In the genomic region with DNA sequence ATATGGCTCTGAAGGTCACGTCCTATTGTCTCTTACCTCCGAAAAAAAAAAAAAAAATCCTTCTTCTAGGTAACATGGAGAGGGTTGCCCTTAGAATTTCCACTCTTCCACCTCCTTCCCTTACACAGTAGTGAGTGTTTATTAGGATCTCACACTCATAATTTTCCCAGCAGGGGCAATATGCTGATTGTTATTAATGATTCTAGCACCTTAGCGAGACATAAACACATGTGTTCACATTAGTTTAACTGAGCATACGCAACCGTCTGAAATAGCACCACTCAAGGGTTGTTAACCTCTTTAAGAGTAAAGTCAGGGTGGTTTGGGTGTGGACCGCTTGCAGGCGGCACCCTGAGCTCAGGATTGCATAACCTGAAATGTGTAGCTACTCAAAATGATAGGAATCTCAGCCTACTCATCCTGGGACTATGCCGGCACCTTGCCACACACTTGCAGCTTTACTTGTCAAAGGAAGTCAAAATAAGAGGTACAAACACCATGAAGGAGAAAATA, we compare ENCODE assay signal across 8 cellular contexts. TPM values are rescaled to one million over a fixed set of nuclear protein-coding genes. Genes with fewer than 3 reads are reported as not detected.
DNase-seq lines count a peak whose midpoint lies in the region; ATAC-seq and TF ChIP-seq lines count a peak whose summit lies in the region.

No MANE protein-coding gene starts in this region.

- intact Hi-C loops in adrenal gland (cut with DNase I) = no loop called here
- intact Hi-C loops in sciatic nerve (cut with DNase I) = no loop called here

- H3K4me1 ChIP-seq in HEK293 (ENCODE audit: control insufficient read depth, insufficient read depth, low read length) (peaks cover 9% of the 10 kb centered on the region; the same call in 1 of the 2 replicates), adrenal gland (replicated peaks in 1 of 2) (peaks cover 27 to 58% of the 10 kb centered on the region in 2 donors)

- peak in 1 of 2 donors; percentile 77 for TF ChIP-seq POLR2A in adrenal gland (IDR thresholded peaks at IDR 0.05)

- H3K4me3 ChIP-seq in HEK293 (ENCODE audit: low read depth, low read length) = no peak overlapping the region
- H3K4me3 ChIP-seq in adrenal gland = peak overlapping the region in 3 of 4 donors; percentile 66 to 93 (median 91)

- POLR2A ChIA-PET in HEK293 (lab: Yijun Ruan, JAX) = interaction anchor here (1.0 kb wide), 1 partner anchor 52 kb away, joined by 3 read pairs; a partner anchor contains a TSS

- no peaks in the 10 kb centered on the region for H3K9me3 ChIP-seq in HEK293 (ENCODE audit: control insufficient read depth, insufficient read depth, low read depth, low read length)
- H3K9me3 ChIP-seq in adrenal gland (replicated peaks in 1 of 3) = no peaks in the 10 kb centered on the region

- H3K36me3 ChIP-seq in HEK293 (ENCODE audit: control insufficient read depth in 2 of 2, insufficient read depth in 1 of 2, low read length in 2 of 2) (no peaks in the 10 kb centered on the region; a peak in 1 of 3 replicates), adrenal gland (replicated peaks in 1 of 2) (no peaks in the 10 kb centered on the region)

- CTCF ChIA-PET in HEK293 (lab: Yijun Ruan, JAX) = interaction anchor here (0.7 kb wide), 1 partner anchor 1012 kb away, joined by 3 read pairs; no protein-coding TSS in a partner anchor

- WGBS in adrenal gland, 4 donors = 25 to 37% (median 31%) methylated on average over 8 of the region's 8 CpGs

- H3K27ac ChIP-seq in HEK293 (ENCODE audit: extremely low read depth, low read depth, low read length) (no peak overlapping the region), adrenal gland (peak overlapping the region; percentile 66 to 95 (median 89))

- TF ChIP-seq CTCF in HEK293 (tag by site-specific recombination; IDR thresholded peaks at IDR 0.05) = no peak
- TF ChIP-seq CTCF in adrenal gland (IDR thresholded peaks at IDR 0.05) = no peak

- H3K27me3 ChIP-seq in adrenal gland = no peaks in the 10 kb centered on the region

- peak; percentile 91 for DNase-seq in A172 (ENCODE audit: low spot score)
- DNase-seq in adrenal gland = peak; percentile 46 to 91 (median 84)
- DNase-seq in hepatic stellate cell (ENCODE audit: low spot score) = peak; percentile 21
- no peak for DNase-seq in sciatic nerve (ENCODE audit: low spot score)
- no peak for DNase-seq in SHP77 treated with DMSO at 0.1 percent for 48 hours (lab: John Stamatoyannopoulos, UW)
- no peak for DNase-seq in iPS-NIHi11 (ENCODE audit: low spot score)

- ATAC-seq in sciatic nerve = peak; percentile 30
- no peak for ATAC-seq in HG03460 (IDR thresholded peaks at IDR 0.05; ENCODE audit: unreplicated experiment)

TF ChIP-seq in HEK293, 187 proteins besides CTCF, POLR2A, EP300 and RAD21 (continues in another document):
- TF ChIP-seq, protein P1, sequence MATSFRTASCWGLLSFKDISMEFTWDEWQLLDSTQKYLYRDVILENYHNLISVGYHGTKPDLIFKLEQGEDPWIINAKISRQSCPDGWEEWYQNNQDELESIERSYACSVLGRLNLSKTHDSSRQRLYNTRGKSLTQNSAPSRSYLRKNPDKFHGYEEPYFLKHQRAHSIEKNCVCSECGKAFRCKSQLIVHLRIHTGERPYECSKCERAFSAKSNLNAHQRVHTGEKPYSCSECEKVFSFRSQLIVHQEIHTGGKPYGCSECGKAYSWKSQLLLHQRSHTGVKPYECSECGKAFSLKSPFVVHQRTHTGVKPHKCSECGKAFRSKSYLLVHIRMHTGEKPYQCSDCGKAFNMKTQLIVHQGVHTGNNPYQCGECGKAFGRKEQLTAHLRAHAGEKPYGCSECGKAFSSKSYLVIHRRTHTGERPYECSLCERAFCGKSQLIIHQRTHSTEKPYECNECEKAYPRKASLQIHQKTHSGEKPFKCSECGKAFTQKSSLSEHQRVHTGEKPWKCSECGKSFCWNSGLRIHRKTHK (tag by site-specific recombination; IDR thresholded peaks at IDR 0.05) = no peak
- TF ChIP-seq ZNF629 (tag by site-specific recombination; IDR thresholded peaks at IDR 0.05) (no peak), KLF16 (tag by site-specific recombination; IDR thresholded peaks at IDR 0.05) (no peak), ZNF514 (tag by site-specific recombination; IDR thresholded peaks at IDR 0.05) (no peak), OSR2 (tag by site-specific recombination; IDR thresholded peaks at IDR 0.05) (peak; percentile 49; the same call in 1 of the 2 replicates), ZIC2 (tag by site-specific recombination; IDR thresholded peaks at IDR 0.05) (no peak), ZNF221 (tag by site-specific recombination; IDR thresholded peaks at IDR 0.05; ENCODE audit: borderline replicate concordance) (no peak), ZNF596 (tag by site-specific recombination; IDR thresholded peaks at IDR 0.05) (no peak), ZNF549 (tag by site-specific recombination; IDR thresholded peaks at IDR 0.05) (no peak), FEZF1 (tag by site-specific recombination; IDR thresholded peaks at IDR 0.05) (peak; percentile 20; the same call in 1 of the 2 replicates), ZNF10 (tag by site-specific recombination; IDR thresholded peaks at IDR 0.05) (0 out of 2 replicates have a peak, but pooled peaks have one; percentile 9), KLF1 (tag by site-specific recombination; IDR thresholded peaks at IDR 0.05) (peak; percentile 28; the same call in 1 of the 2 replicates), ZNF121 (tag by site-specific recombination; IDR thresholded peaks at IDR 0.05) (no peak), ZNF600 (tag by site-specific recombination; IDR thresholded peaks at IDR 0.05) (no peak), ZBTB20 (tag by site-specific recombination; IDR thresholded peaks at IDR 0.05) (peak; percentile 57), SP7 (tag by site-specific recombination; IDR thresholded peaks at IDR 0.05) (peak; percentile 50; the same call in 1 of the 2 replicates), ZNF626 (tag by site-specific recombination; IDR thresholded peaks at IDR 0.05) (no peak), ZNF571 (tag by site-specific recombination; IDR thresholded peaks at IDR 0.05) (no peak)
- TF ChIP-seq, protein P2, sequence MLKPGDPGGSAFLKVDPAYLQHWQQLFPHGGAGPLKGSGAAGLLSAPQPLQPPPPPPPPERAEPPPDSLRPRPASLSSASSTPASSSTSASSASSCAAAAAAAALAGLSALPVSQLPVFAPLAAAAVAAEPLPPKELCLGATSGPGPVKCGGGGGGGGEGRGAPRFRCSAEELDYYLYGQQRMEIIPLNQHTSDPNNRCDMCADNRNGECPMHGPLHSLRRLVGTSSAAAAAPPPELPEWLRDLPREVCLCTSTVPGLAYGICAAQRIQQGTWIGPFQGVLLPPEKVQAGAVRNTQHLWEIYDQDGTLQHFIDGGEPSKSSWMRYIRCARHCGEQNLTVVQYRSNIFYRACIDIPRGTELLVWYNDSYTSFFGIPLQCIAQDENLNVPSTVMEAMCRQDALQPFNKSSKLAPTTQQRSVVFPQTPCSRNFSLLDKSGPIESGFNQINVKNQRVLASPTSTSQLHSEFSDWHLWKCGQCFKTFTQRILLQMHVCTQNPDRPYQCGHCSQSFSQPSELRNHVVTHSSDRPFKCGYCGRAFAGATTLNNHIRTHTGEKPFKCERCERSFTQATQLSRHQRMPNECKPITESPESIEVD (tag by site-specific recombination; IDR thresholded peaks at IDR 0.05) = 0 out of 2 replicates have a peak, but pooled peaks have one; percentile 20
- TF ChIP-seq, protein P3, sequence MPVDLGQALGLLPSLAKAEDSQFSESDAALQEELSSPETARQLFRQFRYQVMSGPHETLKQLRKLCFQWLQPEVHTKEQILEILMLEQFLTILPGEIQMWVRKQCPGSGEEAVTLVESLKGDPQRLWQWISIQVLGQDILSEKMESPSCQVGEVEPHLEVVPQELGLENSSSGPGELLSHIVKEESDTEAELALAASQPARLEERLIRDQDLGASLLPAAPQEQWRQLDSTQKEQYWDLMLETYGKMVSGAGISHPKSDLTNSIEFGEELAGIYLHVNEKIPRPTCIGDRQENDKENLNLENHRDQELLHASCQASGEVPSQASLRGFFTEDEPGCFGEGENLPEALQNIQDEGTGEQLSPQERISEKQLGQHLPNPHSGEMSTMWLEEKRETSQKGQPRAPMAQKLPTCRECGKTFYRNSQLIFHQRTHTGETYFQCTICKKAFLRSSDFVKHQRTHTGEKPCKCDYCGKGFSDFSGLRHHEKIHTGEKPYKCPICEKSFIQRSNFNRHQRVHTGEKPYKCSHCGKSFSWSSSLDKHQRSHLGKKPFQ (tag by site-specific recombination; IDR thresholded peaks at IDR 0.05) = no peak
- TF ChIP-seq, protein P4, sequence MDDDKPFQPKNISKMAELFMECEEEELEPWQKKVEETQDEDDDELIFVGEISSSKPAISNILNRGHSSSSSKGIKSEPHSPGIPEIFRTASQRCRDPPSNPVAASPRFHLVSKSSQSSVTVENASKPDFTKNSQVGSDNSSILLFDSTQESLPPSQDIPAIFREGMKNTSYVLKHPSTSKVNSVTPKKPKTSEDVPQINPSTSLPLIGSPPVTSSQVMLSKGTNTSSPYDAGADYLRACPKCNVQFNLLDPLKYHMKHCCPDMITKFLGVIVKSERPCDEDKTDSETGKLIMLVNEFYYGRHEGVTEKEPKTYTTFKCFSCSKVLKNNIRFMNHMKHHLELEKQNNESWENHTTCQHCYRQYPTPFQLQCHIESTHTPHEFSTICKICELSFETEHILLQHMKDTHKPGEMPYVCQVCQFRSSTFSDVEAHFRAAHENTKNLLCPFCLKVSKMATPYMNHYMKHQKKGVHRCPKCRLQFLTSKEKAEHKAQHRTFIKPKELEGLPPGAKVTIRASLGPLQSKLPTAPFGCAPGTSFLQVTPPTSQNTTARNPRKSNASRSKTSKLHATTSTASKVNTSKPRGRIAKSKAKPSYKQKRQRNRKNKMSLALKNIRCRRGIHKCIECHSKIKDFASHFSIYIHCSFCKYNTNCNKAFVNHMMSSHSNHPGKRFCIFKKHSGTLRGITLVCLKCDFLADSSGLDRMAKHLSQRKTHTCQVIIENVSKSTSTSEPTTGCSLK (tag by site-specific recombination; IDR thresholded peaks at IDR 0.05) = no peak

RNA-seq across cellular contexts. Expression of a gene that starts 52.2 kb away (rescaled TPM):
- total RNA-seq in A172 (2014; rRNA removed; shearing (Covaris generic)) = 0.28 and 0.69 TPM in 2 replicates
- 10 to 100 TPM in 1 of 8 donors, 1 to 10 TPM in 7; 5.1 to 13.4 (median 7.6) TPM for total RNA-seq in adrenal gland
- polyA plus RNA-seq in adrenal gland = 1 to 10 TPM; 1.6 to 6.4 (median 3.0) TPM
- total RNA-seq in sciatic nerve = 6.2 TPM

RNA-seq across cellular contexts. Expression of a gene that starts 52.3 kb away (rescaled TPM):
- 12.5 and 24.0 TPM in 2 replicates for total RNA-seq in A172 (2014; rRNA removed; shearing (Covaris generic))
- total RNA-seq in adrenal gland (10 to 100 TPM; 12.0 to 61.9 (median 32.4) TPM), sciatic nerve (37.4 TPM)
- 10 to 100 TPM; 10.0 to 47.5 (median 10.5) TPM for polyA plus RNA-seq in adrenal gland

Comparison
In these comparisons a context has a peak if more than half of its experiments do, and no peak if none do; other contexts are left out.
1. DNase-seq: peak in A172 (single experiment), adrenal gland (7 of 7) and hepatic stellate cell (single experiment); none in sciatic nerve (single experiment), SHP77 treated with DMSO at 0.1 percent for 48 hours (single experiment) and iPS-NIHi11 (single experiment).